ENCODE assay signal across 13 cellular contexts in the genomic region with DNA sequence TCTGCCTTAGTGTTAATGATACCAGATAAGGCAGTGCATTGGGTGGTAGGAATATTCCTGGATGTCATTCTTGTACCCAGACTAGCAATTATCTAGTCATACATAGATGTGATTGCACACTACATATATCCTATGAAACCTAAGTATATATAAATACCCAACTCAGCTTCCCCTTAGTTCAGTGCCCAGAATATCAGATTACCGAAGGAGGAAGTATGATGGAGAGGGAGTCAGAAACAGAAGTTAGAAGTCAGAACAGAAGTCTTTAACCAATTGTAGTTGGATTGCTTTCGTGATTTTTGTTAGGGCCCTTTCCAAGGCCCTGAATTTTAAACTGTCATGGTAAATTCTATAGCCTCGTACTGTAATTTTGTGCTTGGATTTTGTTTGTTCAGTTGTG. TPM values are rescaled to one million over a fixed set of nuclear protein-coding genes. Genes with fewer than 3 reads are reported as not detected.
DNase-seq lines count a peak whose midpoint lies in the region; ATAC-seq and TF ChIP-seq lines count a peak whose summit lies in the region.
"Had no signal": no experiment of that assay in that cellular context is flagged by ENCODE, and none has a peak within 500 bp of the region (broad histone marks: within the 10 kb centered on the region; RNA-seq: fewer than 3 reads in every experiment).

No MANE protein-coding gene starts in this region.

- H3K79me2 ChIP-seq in smooth muscle cell (ENCODE audit: low read depth) = peaks cover 85% of the 10 kb centered on the region

- H3K4me3 ChIP-seq in adipocyte (ENCODE audit: low read length) (no peak overlapping the region), smooth muscle cell (no peak overlapping the region)
- H3K4me3 ChIP-seq: A549, esophagus squamous epithelium had no signal

- in situ Hi-C loops in GM13977 (cut with MboI; ENCODE audit: low pct_unique_long_range_greater_than_20kb, low sequenced_read_pairs, unreplicated experiment) = no loop called here

- intact Hi-C loops in Right ventricle myocardium inferior (cut with DNase I) (no loop called here), cardiac septum (cut with DNase I) (no loop called here)

- H3K9me3 ChIP-seq in adipocyte (ENCODE audit: control insufficient read depth, low read length) = no peaks in the 10 kb centered on the region
- H3K9me3 ChIP-seq in smooth muscle cell (replicated peaks; ENCODE audit: low read depth) = no peaks in the 10 kb centered on the region
- H3K9me3 ChIP-seq: A549, esophagus squamous epithelium had no signal

- TF ChIP-seq CTCF in smooth muscle cell (IDR thresholded peaks at IDR 0.05; ENCODE audit: borderline replicate concordance, insufficient read depth, poor library complexity, severe bottlenecking) = no peak
- no peak for TF ChIP-seq CTCF in GM13977 (IDR thresholded peaks at IDR 0.05; ENCODE audit: extremely low read depth, insufficient read depth, missing control alignments)

- H3K9ac ChIP-seq in adipocyte (ENCODE audit: low read length) (no peak overlapping the region), smooth muscle cell (ENCODE audit: low read depth) (no peak overlapping the region)

- H3K4me1 ChIP-seq in adipocyte (ENCODE audit: control insufficient read depth, insufficient read depth, low read length) = no peaks in the 10 kb centered on the region
- peaks cover 9% of the 10 kb centered on the region for H3K4me1 ChIP-seq in smooth muscle cell (ENCODE audit: low read depth)
- H3K4me1 ChIP-seq: esophagus squamous epithelium had no signal

- H2AFZ ChIP-seq in smooth muscle cell (ENCODE audit: low read depth) = no peak overlapping the region

- H3K36me3 ChIP-seq in adipocyte (ENCODE audit: control insufficient read depth, insufficient read depth, low read length, severe bottlenecking) (no peaks in the 10 kb centered on the region), smooth muscle cell (ENCODE audit: low read depth) (no peaks in the 10 kb centered on the region)
- H3K36me3 ChIP-seq: esophagus squamous epithelium had no signal

- H4K20me1 ChIP-seq in smooth muscle cell (ENCODE audit: low read depth) = peaks cover 77% of the 10 kb centered on the region

- H3K27ac ChIP-seq in smooth muscle cell (ENCODE audit: low read depth) = peak overlapping the region; percentile 10
- H3K27ac ChIP-seq: A549, esophagus squamous epithelium had no signal

- 64% methylated on average over 3 of the region's 3 CpGs for WGBS in smooth muscle cell (ENCODE audit: low lambda C conversion rate)

- DNase-seq in Right ventricle myocardium inferior (ENCODE audit: missing footprints) (no peak), cardiac septum (ENCODE audit: low spot score) (no peak), adipocyte (ENCODE audit: low read depth) (peak; percentile 25), smooth muscle cell (lab: John Stamatoyannopoulos, UW; ENCODE audit: unreplicated experiment) (no peak), GM13977 (ENCODE audit: low spot score) (no peak), midbrain (lab: John Stamatoyannopoulos, UW) (no peak)
- DNase-seq: activated CD8-positive, alpha-beta memory T cell treated with anti-CD3 and anti-CD28 coated beads, Interleukin-2, amount 10 ng/mL, durations not matched to agents 7 days and 5 days; esophagus squamous epithelium; NCI-H345; stimulated activated CD4-positive, alpha-beta T cell treated with anti-CD3 and anti-CD28 coated beads, Interleukin-4, amount 100 ng/mL, for 4 hours had no signal

- peaks cover 3% of the 10 kb centered on the region for H3F3A ChIP-seq in smooth muscle cell (ENCODE audit: low read depth)

- H3K27me3 ChIP-seq in adipocyte (replicated peaks; ENCODE audit: control insufficient read depth, insufficient read depth, low read length) (no peaks in the 10 kb centered on the region), smooth muscle cell (ENCODE audit: low read depth) (no peaks in the 10 kb centered on the region)
- H3K27me3 ChIP-seq: esophagus squamous epithelium had no signal

- no peak overlapping the region for H3K4me2 ChIP-seq in smooth muscle cell
- H3K4me2 ChIP-seq: A549 had no signal

- ATAC-seq in Right ventricle myocardium inferior (peak; percentile 44), HG03469 (IDR thresholded peaks at IDR 0.05; ENCODE audit: unreplicated experiment) (peak; percentile 42), GM18520 (IDR thresholded peaks at IDR 0.05; ENCODE audit: unreplicated experiment) (no peak)
- ATAC-seq: A549; activated CD8-positive, alpha-beta memory T cell treated with anti-CD3 and anti-CD28 coated beads, Interleukin-2, amount 10 ng/mL, durations not matched to agents 7 days and 5 days had no signal

RNA-seq across cellular contexts. Expression of a gene that starts 42.9 kb away (rescaled TPM):
- total RNA-seq in Right ventricle myocardium inferior = 17.6 TPM
- 23.0 TPM for total RNA-seq in cardiac septum
- total RNA-seq in smooth muscle cell = 18.3 and 23.7 TPM in 2 replicates
- 3.4 and 4.4 TPM in 2 replicates for polyA plus RNA-seq in smooth muscle cell

RNA-seq across cellular contexts. Expression of a gene that starts 48.4 kb away (rescaled TPM):
- total RNA-seq in Right ventricle myocardium inferior = 7.2 TPM
- 7.1 TPM for total RNA-seq in cardiac septum
- total RNA-seq in smooth muscle cell = 28.7 and 28.9 TPM in 2 replicates
- 13.6 and 18.8 TPM in 2 replicates for polyA plus RNA-seq in smooth muscle cell
